In genomic region chr2:96326990-96327820, GRCh38 we compare ENCODE assay signal across 1 cellular context.
TF ChIP-seq lines count a peak whose summit lies in the region.

No MANE protein-coding gene starts in this region.

TF ChIP-seq in WTC11, 78 proteins besides CTCF, POLR2A, EP300 and RAD21 (continued from another document):
- TF ChIP-seq, protein P1, sequence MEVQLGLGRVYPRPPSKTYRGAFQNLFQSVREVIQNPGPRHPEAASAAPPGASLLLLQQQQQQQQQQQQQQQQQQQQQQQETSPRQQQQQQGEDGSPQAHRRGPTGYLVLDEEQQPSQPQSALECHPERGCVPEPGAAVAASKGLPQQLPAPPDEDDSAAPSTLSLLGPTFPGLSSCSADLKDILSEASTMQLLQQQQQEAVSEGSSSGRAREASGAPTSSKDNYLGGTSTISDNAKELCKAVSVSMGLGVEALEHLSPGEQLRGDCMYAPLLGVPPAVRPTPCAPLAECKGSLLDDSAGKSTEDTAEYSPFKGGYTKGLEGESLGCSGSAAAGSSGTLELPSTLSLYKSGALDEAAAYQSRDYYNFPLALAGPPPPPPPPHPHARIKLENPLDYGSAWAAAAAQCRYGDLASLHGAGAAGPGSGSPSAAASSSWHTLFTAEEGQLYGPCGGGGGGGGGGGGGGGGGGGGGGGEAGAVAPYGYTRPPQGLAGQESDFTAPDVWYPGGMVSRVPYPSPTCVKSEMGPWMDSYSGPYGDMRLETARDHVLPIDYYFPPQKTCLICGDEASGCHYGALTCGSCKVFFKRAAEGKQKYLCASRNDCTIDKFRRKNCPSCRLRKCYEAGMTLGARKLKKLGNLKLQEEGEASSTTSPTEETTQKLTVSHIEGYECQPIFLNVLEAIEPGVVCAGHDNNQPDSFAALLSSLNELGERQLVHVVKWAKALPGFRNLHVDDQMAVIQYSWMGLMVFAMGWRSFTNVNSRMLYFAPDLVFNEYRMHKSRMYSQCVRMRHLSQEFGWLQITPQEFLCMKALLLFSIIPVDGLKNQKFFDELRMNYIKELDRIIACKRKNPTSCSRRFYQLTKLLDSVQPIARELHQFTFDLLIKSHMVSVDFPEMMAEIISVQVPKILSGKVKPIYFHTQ (CRISPR knock-in tag; IDR thresholded peaks at IDR 0.05), result no peak
- TF ChIP-seq GABPB1 (CRISPR knock-in tag; IDR thresholded peaks at IDR 0.05), result no peak
- TF ChIP-seq, protein P2, sequence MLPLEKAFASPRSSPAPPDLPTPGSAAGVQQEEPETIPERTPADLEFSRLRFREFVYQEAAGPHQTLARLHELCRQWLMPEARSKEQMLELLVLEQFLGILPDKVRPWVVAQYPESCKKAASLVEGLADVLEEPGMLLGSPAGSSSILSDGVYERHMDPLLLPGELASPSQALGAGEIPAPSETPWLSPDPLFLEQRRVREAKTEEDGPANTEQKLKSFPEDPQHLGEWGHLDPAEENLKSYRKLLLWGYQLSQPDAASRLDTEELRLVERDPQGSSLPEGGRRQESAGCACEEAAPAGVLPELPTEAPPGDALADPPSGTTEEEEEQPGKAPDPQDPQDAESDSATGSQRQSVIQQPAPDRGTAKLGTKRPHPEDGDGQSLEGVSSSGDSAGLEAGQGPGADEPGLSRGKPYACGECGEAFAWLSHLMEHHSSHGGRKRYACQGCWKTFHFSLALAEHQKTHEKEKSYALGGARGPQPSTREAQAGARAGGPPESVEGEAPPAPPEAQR (CRISPR knock-in tag; IDR thresholded peaks at IDR 0.05), result no peak
- TF ChIP-seq ZBTB21 (CRISPR knock-in tag; IDR thresholded peaks at IDR 0.05; ENCODE audit: borderline replicate concordance), result no peak
TF ChIP-seq in WTC11: peak in this region for 0.
